Comparison of ENCODE assay signal across 8 cellular contexts in genomic region chr12:43210437-43211197, GRCh38.
DNase-seq lines count a peak whose midpoint lies in the region; ATAC-seq and TF ChIP-seq lines count a peak whose summit lies in the region.

No MANE protein-coding gene starts in this region.

- peak; percentile 94 for DNase-seq in NCI-H226
- peak; percentile 92 for DNase-seq in kidney glomerular epithelial cell (lab: John Stamatoyannopoulos, UW)
- no peak for DNase-seq in NCI-H1105 (lab: John Stamatoyannopoulos, UW)
- no peak for DNase-seq in type B pancreatic cell (ENCODE audit: extremely low spot score, unreplicated experiment)
- DNase-seq in mucosa of gallbladder (ENCODE audit: low spot score), result no peak
- no peak for DNase-seq in NCI-H69 (lab: John Stamatoyannopoulos, UW)

- no peak overlapping the region for H3K4me3 Mint-ChIP-seq in type B pancreatic cell

- H3K9me3 Mint-ChIP-seq in type B pancreatic cell, result no peaks in the 10 kb centered on the region

- H3K27me3 Mint-ChIP-seq in type B pancreatic cell, result no peaks in the 10 kb centered on the region

- ATAC-seq in GM18498 (IDR thresholded peaks at IDR 0.05; ENCODE audit: unreplicated experiment), result peak; percentile 94
- peak; percentile 92 for ATAC-seq in HG02588 (IDR thresholded peaks at IDR 0.05; ENCODE audit: unreplicated experiment)

- no peak overlapping the region for H3K27ac Mint-ChIP-seq in type B pancreatic cell

- TF ChIP-seq CTCF in type B pancreatic cell (conservative IDR thresholded peaks at IDR 0.05), result no peak

- H3K36me3 Mint-ChIP-seq in type B pancreatic cell, result no peaks in the 10 kb centered on the region

- H3K4me1 Mint-ChIP-seq in type B pancreatic cell (ENCODE audit: unreplicated experiment), result peaks cover 19% of the 10 kb centered on the region

Comparison
In these comparisons a context has a peak if more than half of its experiments do, and no peak if none do; other contexts are left out.
1. DNase-seq: peak in NCI-H226 (single experiment) and kidney glomerular epithelial cell (single experiment); none in NCI-H1105 (single experiment), type B pancreatic cell (single experiment), mucosa of gallbladder (single experiment) and NCI-H69 (single experiment).